In the genomic region with DNA sequence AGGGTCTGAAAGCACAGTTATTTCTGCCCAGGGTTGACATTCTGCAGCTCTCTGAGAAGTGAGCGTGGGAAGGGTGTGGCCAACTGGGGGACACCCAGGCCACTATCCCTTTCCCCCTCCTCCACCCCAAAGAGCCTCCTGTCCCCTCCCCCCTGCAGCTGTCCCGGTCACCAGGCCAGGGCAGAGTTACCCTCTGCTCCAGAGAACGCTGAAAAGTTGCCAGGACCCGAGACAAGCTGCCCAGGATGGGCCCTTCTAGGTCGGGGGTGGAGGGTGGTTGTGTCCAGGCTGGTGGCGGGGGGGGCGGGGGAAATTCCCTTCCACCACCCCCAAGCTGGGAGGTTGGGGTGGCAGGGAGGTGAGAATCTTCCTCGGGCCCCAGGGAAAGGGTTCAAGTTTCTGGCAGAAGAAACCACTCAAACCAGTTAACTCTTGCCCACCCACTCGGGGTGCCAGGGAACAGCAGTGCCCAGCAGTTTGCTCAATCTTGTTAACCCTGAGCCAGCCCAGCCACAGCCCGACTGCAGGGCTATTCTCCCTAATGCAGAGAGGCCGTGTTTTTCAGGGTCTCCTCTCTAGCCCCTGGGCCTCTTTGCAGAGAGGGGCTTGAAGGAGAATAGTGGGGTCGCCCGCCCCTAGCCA, we compare ENCODE assay signal across 8 cellular contexts. TPM values are rescaled to one million over a fixed set of nuclear protein-coding genes. Genes with fewer than 3 reads are reported as not detected.
DNase-seq lines count a peak whose midpoint lies in the region; ATAC-seq, FAIRE-seq and TF ChIP-seq lines count a peak whose summit lies in the region.

No MANE protein-coding gene starts in this region.

- H3K36me3 ChIP-seq in BLaER1 (no peaks in the 10 kb centered on the region), KMS-11 (ENCODE audit: insufficient read depth) (no peaks in the 10 kb centered on the region), keratinocyte (ENCODE audit: control insufficient read depth in 2 of 2, extremely low read depth in 1 of 2, insufficient read depth in 2 of 2, low read length in 2 of 2) (peaks cover 0 to 4% of the 10 kb centered on the region in 2 experiments)

- H3K9me3 Mint-ChIP-seq in stimulated activated naive CD8-positive, alpha-beta T cell treated with anti-CD3 and anti-CD28 coated beads, Interleukin-15, Interleukin-2, amounts not matched to agents 100 ng/mL and 50 ng/mL, for 24 hours, result no peaks in the 10 kb centered on the region

- H3K9me1 ChIP-seq in keratinocyte (ENCODE audit: control insufficient read depth, extremely low read depth, insufficient read depth, low read length), result no peaks in the 10 kb centered on the region

- peaks cover 65% of the 10 kb centered on the region for H3K4me1 Mint-ChIP-seq in stimulated activated naive CD8-positive, alpha-beta T cell treated with anti-CD3 and anti-CD28 coated beads, Interleukin-15, Interleukin-2, amounts not matched to agents 100 ng/mL and 50 ng/mL, for 24 hours (ENCODE audit: low read depth)

- H3K9me3 ChIP-seq in BLaER1 (no peaks in the 10 kb centered on the region), keratinocyte (ENCODE audit: control insufficient read depth, low read depth, low read length) (no peaks in the 10 kb centered on the region)

- DNase-seq in keratinocyte (ENCODE audit: low read depth, low spot score) (no peak), GM10266 (ENCODE audit: extremely low spot score) (no peak)

- peaks cover 8% of the 10 kb centered on the region; the same call in 1 of the 2 replicates for H3K79me2 ChIP-seq in KMS-11 (ENCODE audit: insufficient read depth, low read depth)
- H3K79me2 ChIP-seq in keratinocyte (ENCODE audit: control insufficient read depth, insufficient read depth, low read length), result peaks cover 18% of the 10 kb centered on the region

- TF ChIP-seq CTCF in KMS-11 (conservative IDR thresholded peaks at IDR 0.05; ENCODE audit: low read depth, low read length) (no peak), keratinocyte (optimal IDR thresholded peaks at IDR 0.05 in 1 of 3, IDR thresholded peaks at IDR 0.05 in 1 of 3, conservative IDR thresholded peaks at IDR 0.05 in 1 of 3; ENCODE audit: extremely low read depth in 1 of 3, insufficient read depth in 2 of 3, low read length in 3 of 3) (no peak), GM10266 (IDR thresholded peaks at IDR 0.05; ENCODE audit: control insufficient read depth, insufficient read depth, low read depth, missing control alignments) (no peak)

- ATAC-seq in GM19035 (IDR thresholded peaks at IDR 0.05; ENCODE audit: unreplicated experiment), result no peak
- ATAC-seq in HG03354 (IDR thresholded peaks at IDR 0.05; ENCODE audit: poor library complexity, severe bottlenecking, unreplicated experiment), result no peak

- peak overlapping the region; percentile 81 for H3K27ac ChIP-seq in BLaER1
- H3K27ac ChIP-seq in KMS-11, result peak overlapping the region; percentile 86
- H3K27ac ChIP-seq in angular gyrus (ENCODE audit: low read depth, low read length), result peak overlapping the region; percentile 86
- peak overlapping the region; percentile 80 for H3K27ac ChIP-seq in keratinocyte (ENCODE audit: control insufficient read depth, insufficient read depth, low read length)

- H3K27me3 Mint-ChIP-seq in stimulated activated naive CD8-positive, alpha-beta T cell treated with anti-CD3 and anti-CD28 coated beads, Interleukin-15, Interleukin-2, amounts not matched to agents 100 ng/mL and 50 ng/mL, for 24 hours, result no peaks in the 10 kb centered on the region

- peak overlapping the region; percentile 34; the same call in 1 of the 2 replicates for H2AFZ ChIP-seq in KMS-11 (ENCODE audit: low read depth)
- H2AFZ ChIP-seq in keratinocyte (ENCODE audit: control insufficient read depth, low read length), result no peak overlapping the region

- H3K36me3 Mint-ChIP-seq in stimulated activated naive CD8-positive, alpha-beta T cell treated with anti-CD3 and anti-CD28 coated beads, Interleukin-15, Interleukin-2, amounts not matched to agents 100 ng/mL and 50 ng/mL, for 24 hours (ENCODE audit: low read depth), result peaks cover 7% of the 10 kb centered on the region

- peak overlapping the region; percentile 80 for H3K4me3 Mint-ChIP-seq in stimulated activated naive CD8-positive, alpha-beta T cell treated with anti-CD3 and anti-CD28 coated beads, Interleukin-15, Interleukin-2, amounts not matched to agents 100 ng/mL and 50 ng/mL, for 24 hours

- dilution Hi-C loops in keratinocyte (cut with MboI; ENCODE audit: extremely low pct_ligation_motif_present, low sequenced_read_pairs), result no loop called here

- H3K4me3 ChIP-seq in BLaER1, result peak overlapping the region; percentile 66
- no peak overlapping the region for H3K4me3 ChIP-seq in KMS-11 (IDR thresholded peaks at IDR 0.05; ENCODE audit: insufficient read depth, low read depth, low read length)
- H3K4me3 ChIP-seq in keratinocyte (ENCODE audit: control insufficient read depth in 2 of 3, extremely low read depth in 1 of 3, insufficient read depth in 2 of 3, low read depth in 1 of 3, low read length in 3 of 3), result peak overlapping the region; percentile 62 to 90 (median 69)

- H3K4me1 ChIP-seq in BLaER1, result peaks cover 75% of the 10 kb centered on the region
- peaks cover 26% of the 10 kb centered on the region for H3K4me1 ChIP-seq in KMS-11 (ENCODE audit: low read depth, poor library complexity, severe bottlenecking)
- H3K4me1 ChIP-seq in keratinocyte (ENCODE audit: control insufficient read depth, extremely low read depth, insufficient read depth, low read length), result peaks cover 25% of the 10 kb centered on the region

- peak overlapping the region; percentile 68 for H3K9ac ChIP-seq in BLaER1
- peak overlapping the region; percentile 65; the same call in 1 of the 2 replicates for H3K9ac ChIP-seq in KMS-11
- H3K9ac ChIP-seq in keratinocyte (ENCODE audit: control insufficient read depth, extremely low read depth, insufficient read depth, low read length), result peak overlapping the region; percentile 83

- no peak for FAIRE-seq in keratinocyte (lab: Jason Lieb, UNC)

- H3K4me2 ChIP-seq in BLaER1 (peak overlapping the region; percentile 86), KMS-11 (peak overlapping the region; percentile 99), keratinocyte (ENCODE audit: control insufficient read depth, extremely low read depth, insufficient read depth, low read depth, low read length) (peak overlapping the region; percentile 89)

- no peaks in the 10 kb centered on the region for H3K27me3 ChIP-seq in BLaER1
- H3K27me3 ChIP-seq in KMS-11 (ENCODE audit: insufficient read depth, low read depth), result no peaks in the 10 kb centered on the region
- H3K27me3 ChIP-seq in keratinocyte (ENCODE audit: control insufficient read depth, extremely low read depth, insufficient read depth, low read length), result no peaks in the 10 kb centered on the region

- H4K20me1 ChIP-seq in BLaER1, result no peaks in the 10 kb centered on the region
- no peaks in the 10 kb centered on the region for H4K20me1 ChIP-seq in KMS-11 (ENCODE audit: insufficient read depth)
- H4K20me1 ChIP-seq in keratinocyte (ENCODE audit: control insufficient read depth, extremely low read depth, insufficient read depth, low read length), result peaks cover 7% of the 10 kb centered on the region

- peak overlapping the region; percentile 86 for H3K27ac Mint-ChIP-seq in stimulated activated naive CD8-positive, alpha-beta T cell treated with anti-CD3 and anti-CD28 coated beads, Interleukin-15, Interleukin-2, amounts not matched to agents 100 ng/mL and 50 ng/mL, for 24 hours

RNA-seq across cellular contexts. Expression of a gene that starts 0.6 kb away (rescaled TPM):
- 1,629 to 5,918 TPM (median 2,086 TPM) in 3 replicates for polyA plus RNA-seq in keratinocyte
- 32.5 TPM for polyA plus RNA-seq in keratinocyte (2011; ENCODE audit: low read depth)
- 1,190 and 2,669 TPM in 2 replicates for polyA plus RNA-seq in keratinocyte (2011; cell fraction: cytosol; rRNA removed)
- polyA plus RNA-seq in keratinocyte (2011; cell fraction: nucleus; rRNA removed), result 846 and 991 TPM in 2 replicates
- 158 and 3,159 TPM in 2 replicates for polyA plus RNA-seq in keratinocyte (2012; ENCODE audit: low replicate concordance)
- 1,852 to 4,357 TPM (median 3,828 TPM) in 3 replicates for polyA minus RNA-seq in keratinocyte
- polyA minus RNA-seq in keratinocyte (2011; cell fraction: cytosol; rRNA and poly(A)+ RNA removed), result 1,483 TPM
- 326 and 338 TPM in 2 replicates for polyA minus RNA-seq in keratinocyte (2011; cell fraction: nucleus; rRNA and poly(A)+ RNA removed)

RNA-seq across cellular contexts. Expression of a gene that starts 10.1 kb away (rescaled TPM):
- 22.1 to 23.8 TPM (median 22.1 TPM) in 3 replicates for polyA plus RNA-seq in keratinocyte
- polyA plus RNA-seq in keratinocyte (2011; ENCODE audit: low read depth), result 6.3 TPM
- polyA plus RNA-seq in keratinocyte (2011; cell fraction: cytosol; rRNA removed), result 10.5 and 18.7 TPM in 2 replicates
- polyA plus RNA-seq in keratinocyte (2011; cell fraction: nucleus; rRNA removed), result 29.4 and 31.4 TPM in 2 replicates
- polyA plus RNA-seq in keratinocyte (2012; ENCODE audit: low replicate concordance), result 15.8 and 26.6 TPM in 2 replicates
- 7.2 to 17.4 TPM (median 8.1 TPM) in 3 replicates for polyA minus RNA-seq in keratinocyte
- 16.7 TPM for polyA minus RNA-seq in keratinocyte (2011; cell fraction: cytosol; rRNA and poly(A)+ RNA removed)
- 4.9 and 7.0 TPM in 2 replicates for polyA minus RNA-seq in keratinocyte (2011; cell fraction: nucleus; rRNA and poly(A)+ RNA removed)

RNA-seq across cellular contexts. Expression of a gene that starts 17.5 kb away (rescaled TPM):
- polyA plus RNA-seq in keratinocyte, result 4.6 to 6.3 TPM (median 5.2 TPM) in 3 replicates
- polyA plus RNA-seq in keratinocyte (2011; ENCODE audit: low read depth), result 0.64 TPM
- 4.0 and 5.5 TPM in 2 replicates for polyA plus RNA-seq in keratinocyte (2011; cell fraction: cytosol; rRNA removed)
- 1.2 and 2.5 TPM in 2 replicates for polyA plus RNA-seq in keratinocyte (2011; cell fraction: nucleus; rRNA removed)
- polyA plus RNA-seq in keratinocyte (2012; ENCODE audit: low replicate concordance), result 2.8 and 3.1 TPM in 2 replicates
- 0.33 to 1.9 TPM (median 1.4 TPM) in 3 replicates for polyA minus RNA-seq in keratinocyte
- 6.7 TPM for polyA minus RNA-seq in keratinocyte (2011; cell fraction: cytosol; rRNA and poly(A)+ RNA removed)
- 0.95 and 1.4 TPM in 2 replicates for polyA minus RNA-seq in keratinocyte (2011; cell fraction: nucleus; rRNA and poly(A)+ RNA removed)

RNA-seq across cellular contexts. Expression of a gene that starts 20.8 kb away (rescaled TPM):
- 13.9 to 24.8 TPM (median 22.2 TPM) in 3 replicates for polyA plus RNA-seq in keratinocyte
- polyA plus RNA-seq in keratinocyte (2011; ENCODE audit: low read depth), result 13.4 TPM
- 26.8 and 39.1 TPM in 2 replicates for polyA plus RNA-seq in keratinocyte (2011; cell fraction: cytosol; rRNA removed)
- polyA plus RNA-seq in keratinocyte (2011; cell fraction: nucleus; rRNA removed), result 30.6 and 44.1 TPM in 2 replicates
- 15.5 and 38.7 TPM in 2 replicates for polyA plus RNA-seq in keratinocyte (2012; ENCODE audit: low replicate concordance)
- 50.2 to 63.3 TPM (median 53.9 TPM) in 3 replicates for polyA minus RNA-seq in keratinocyte
- 34.1 TPM for polyA minus RNA-seq in keratinocyte (2011; cell fraction: cytosol; rRNA and poly(A)+ RNA removed)
- polyA minus RNA-seq in keratinocyte (2011; cell fraction: nucleus; rRNA and poly(A)+ RNA removed), result 32.4 and 33.1 TPM in 2 replicates

RNA-seq across cellular contexts. Expression of a gene that starts 36.6 kb away (rescaled TPM):
- 27.2 to 49.8 TPM (median 32.6 TPM) in 3 replicates for polyA plus RNA-seq in keratinocyte
- 39.1 TPM for polyA plus RNA-seq in keratinocyte (2011; ENCODE audit: low read depth)
- polyA plus RNA-seq in keratinocyte (2011; cell fraction: cytosol; rRNA removed), result 40.0 and 72.9 TPM in 2 replicates
- 68.3 and 76.6 TPM in 2 replicates for polyA plus RNA-seq in keratinocyte (2011; cell fraction: nucleus; rRNA removed)
- polyA plus RNA-seq in keratinocyte (2012; ENCODE audit: low replicate concordance), result 62.7 and 79.7 TPM in 2 replicates
- 32.3 to 136 TPM (median 54.1 TPM) in 3 replicates for polyA minus RNA-seq in keratinocyte
- polyA minus RNA-seq in keratinocyte (2011; cell fraction: cytosol; rRNA and poly(A)+ RNA removed), result 59.5 TPM
- polyA minus RNA-seq in keratinocyte (2011; cell fraction: nucleus; rRNA and poly(A)+ RNA removed), result 27.0 and 32.3 TPM in 2 replicates
